In the genomic region with DNA sequence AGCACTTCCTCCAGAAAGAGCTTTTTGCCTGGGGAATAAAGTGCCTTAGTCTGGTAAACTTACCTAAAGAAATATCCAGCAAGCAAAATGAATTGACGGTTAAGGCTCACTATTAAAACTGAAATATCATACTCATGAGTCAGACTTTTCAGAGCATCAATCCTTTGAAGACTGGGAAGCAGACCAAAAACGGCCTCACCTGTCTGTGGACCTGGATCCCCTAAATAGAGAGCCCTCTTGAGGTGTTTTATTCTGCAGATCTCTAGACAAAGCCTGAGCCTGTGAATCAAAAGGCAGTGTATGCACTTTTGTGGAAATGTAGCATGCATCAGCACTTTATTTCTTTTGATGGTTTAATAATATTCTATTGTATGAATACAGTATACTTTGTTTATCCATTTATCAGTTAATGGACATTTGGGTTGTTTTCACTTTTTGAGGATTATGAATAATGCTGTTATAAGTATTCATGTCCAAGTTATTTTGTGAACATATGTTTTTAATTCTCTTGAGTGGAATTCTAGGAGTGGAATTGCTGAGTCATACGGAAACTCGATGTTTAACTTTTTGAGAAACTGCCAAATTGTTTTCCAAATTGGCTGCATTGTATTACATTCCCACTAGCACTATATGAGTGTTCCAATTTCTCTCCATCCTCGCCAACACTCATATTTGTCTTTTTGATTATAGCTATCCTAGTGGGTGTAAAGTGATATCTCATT, we compare ENCODE assay signal across 14 cellular contexts.
DNase-seq lines count a peak whose midpoint lies in the region; TF ChIP-seq lines count a peak whose summit lies in the region.
"Had no signal": no experiment of that assay in that cellular context is flagged by ENCODE, and none has a peak within 500 bp of the region (broad histone marks: within the 10 kb centered on the region; RNA-seq: fewer than 3 reads in every experiment).

No MANE protein-coding gene starts in this region.

- H3K79me2 ChIP-seq in mammary epithelial cell (ENCODE audit: insufficient read depth, low read length), result no peaks in the 10 kb centered on the region

- TF ChIP-seq POLR2A in tibial nerve (IDR thresholded peaks at IDR 0.05) (no peak), adrenal gland (IDR thresholded peaks at IDR 0.05) (no peak)

- no peak overlapping the region for H3K4me2 ChIP-seq in mammary epithelial cell (ENCODE audit: insufficient read depth, low read depth, low read length)

- H4K20me1 ChIP-seq in mammary epithelial cell (ENCODE audit: insufficient read depth, low read length), result no peaks in the 10 kb centered on the region

- TF ChIP-seq EP300 in tibial nerve (IDR thresholded peaks at IDR 0.05), result no peak

- no peaks in the 10 kb centered on the region for H3K27me3 ChIP-seq in mammary epithelial cell (ENCODE audit: insufficient read depth, low read length)
- no peaks in the 10 kb centered on the region for H3K27me3 ChIP-seq in tibial nerve
- H3K27me3 ChIP-seq in adrenal gland, result no peaks in the 10 kb centered on the region
- H3K27me3 ChIP-seq: esophagus muscularis mucosa, ovary had no signal

- no peak overlapping the region for H3K9ac ChIP-seq in mammary epithelial cell (ENCODE audit: insufficient read depth, low read length)

- BruUV-seq in mammary epithelial cell (replicated peaks; lab: Mats Ljungman, UMichigan), result no TSS peak

- CTCF ChIA-PET in mammary epithelial cell (lab: Charles Lee; ENCODE audit: low non-redundant PET), result no interaction called here

- H3K9me3 ChIP-seq in mammary epithelial cell (replicated peaks; ENCODE audit: insufficient read depth, low read length), result no peaks in the 10 kb centered on the region
- H3K9me3 ChIP-seq in tibial nerve, result no peaks in the 10 kb centered on the region
- no peaks in the 10 kb centered on the region for H3K9me3 ChIP-seq in adrenal gland (replicated peaks in 1 of 3)
- H3K9me3 ChIP-seq: esophagus muscularis mucosa, ovary had no signal

- dilution Hi-C loops in mammary epithelial cell (cut with HindIII; ENCODE audit: low sequenced_read_pairs), result no loop called here

- H3K4me3 ChIP-seq in mammary epithelial cell (replicated peaks in 1 of 3; ENCODE audit: insufficient read depth in 1 of 3, low read depth in 2 of 3, low read length in 3 of 3), result no peak overlapping the region
- no peak overlapping the region for H3K4me3 ChIP-seq in coronary artery
- no peak overlapping the region for H3K4me3 ChIP-seq in tibial nerve
- H3K4me3 ChIP-seq in adrenal gland, result no peak overlapping the region
- H3K4me3 ChIP-seq: esophagus muscularis mucosa, ovary had no signal

- no peak for TF ChIP-seq CTCF in mammary epithelial cell (conservative IDR thresholded peaks at IDR 0.05 in 1 of 2, IDR thresholded peaks at IDR 0.05 in 1 of 2; ENCODE audit: extremely low read depth in 1 of 2, insufficient read depth in 1 of 2, low read depth in 1 of 2, low read length in 2 of 2)
- TF ChIP-seq CTCF in coronary artery (IDR thresholded peaks at IDR 0.05), result no peak
- TF ChIP-seq CTCF in tibial nerve (IDR thresholded peaks at IDR 0.05), result no peak
- TF ChIP-seq CTCF in adrenal gland (IDR thresholded peaks at IDR 0.05), result no peak

- in situ Hi-C loops in mammary epithelial cell (cut with MboI; ENCODE audit: low sequenced_read_pairs in 2 of 2), result loop anchor here (10.0 to 25.0 kb wide), 2 partner anchors 567 to 715 kb away; no protein-coding TSS in a partner anchor

- H3K36me3 ChIP-seq in mammary epithelial cell (ENCODE audit: insufficient read depth, low read length), result no peaks in the 10 kb centered on the region
- no peaks in the 10 kb centered on the region for H3K36me3 ChIP-seq in tibial nerve
- H3K36me3 ChIP-seq in adrenal gland (replicated peaks in 1 of 2), result no peaks in the 10 kb centered on the region
- H3K36me3 ChIP-seq: esophagus muscularis mucosa, ovary had no signal

- DNase-seq in DMS53 treated with DMSO at 0.1 percent for 48 hours (lab: John Stamatoyannopoulos, UW; ENCODE audit: unreplicated experiment) (peak; percentile 1), NCI-H2029 (lab: John Stamatoyannopoulos, UW) (peak; percentile 11), mammary epithelial cell (peak; percentile 56), myocyte (ENCODE audit: low read depth) (peak; percentile 64), coronary artery (ENCODE audit: low spot score) (no peak), tibial nerve (ENCODE audit: low spot score in 2 of 2) (no peak), adrenal gland (no peak)
- no peak for DNase-seq in activated naive CD4-positive, alpha-beta T cell treated with Interleukin-2 at 50 U/mL for 16 hours
- DNase-seq: activated naive CD8-positive, alpha-beta T cell treated with anti-CD3 and anti-CD28 coated beads, Interleukin-2, amount 50 U/mL, for 24 hours; DMS 273 treated with DMSO at 0.1 percent for 48 hours; NCI-H526 treated with DMSO at 0.1 percent for 48 hours; ovary; T-helper 2 cell had no signal

- H3K4me1 ChIP-seq in mammary epithelial cell (ENCODE audit: insufficient read depth, low read length) (peaks cover 10% of the 10 kb centered on the region), tibial nerve (no peaks in the 10 kb centered on the region), adrenal gland (replicated peaks in 1 of 2) (no peaks in the 10 kb centered on the region)
- H3K4me1 ChIP-seq: esophagus muscularis mucosa had no signal

- H2AFZ ChIP-seq in mammary epithelial cell (ENCODE audit: low read depth, low read length), result no peak overlapping the region

- WGBS in mammary epithelial cell (ENCODE audit: low coverage, missing lambda C conversion rate), result 0% methylated on average over 5 of the region's 5 CpGs
- 33 to 41% methylated on average over 5 of the region's 5 CpGs for WGBS in tibial nerve, 2 donors
- 49 to 62% (median 61%) methylated on average over 5 of the region's 5 CpGs for WGBS in adrenal gland, 4 donors

- intact Hi-C loops in mammary epithelial cell (cut with micrococcal nuclease) (no loop called here), adrenal gland (cut with DNase I) (no loop called here)

- H3K27ac ChIP-seq in mammary epithelial cell (ENCODE audit: insufficient read depth, low read depth, low read length), result no peak overlapping the region
- H3K27ac ChIP-seq in coronary artery, result no peak overlapping the region
- H3K27ac ChIP-seq in tibial nerve, result no peak overlapping the region
- H3K27ac ChIP-seq in adrenal gland, result no peak overlapping the region
- H3K27ac ChIP-seq: esophagus muscularis mucosa, ovary had no signal

Comparison
In these comparisons a context has a peak if more than half of its experiments do, and no peak if none do; other contexts are left out.
1. DNase-seq: peak in DMS53 treated with DMSO at 0.1 percent for 48 hours (single experiment), NCI-H2029 (single experiment), mammary epithelial cell (single experiment) and myocyte (single experiment); none in coronary artery (single experiment), tibial nerve (0 of 2), activated naive CD4-positive, alpha-beta T cell treated with Interleukin-2 at 50 U/mL for 16 hours (single experiment) and adrenal gland (0 of 7).